8 cellular contexts compared by ENCODE assay signal in the genomic region with DNA sequence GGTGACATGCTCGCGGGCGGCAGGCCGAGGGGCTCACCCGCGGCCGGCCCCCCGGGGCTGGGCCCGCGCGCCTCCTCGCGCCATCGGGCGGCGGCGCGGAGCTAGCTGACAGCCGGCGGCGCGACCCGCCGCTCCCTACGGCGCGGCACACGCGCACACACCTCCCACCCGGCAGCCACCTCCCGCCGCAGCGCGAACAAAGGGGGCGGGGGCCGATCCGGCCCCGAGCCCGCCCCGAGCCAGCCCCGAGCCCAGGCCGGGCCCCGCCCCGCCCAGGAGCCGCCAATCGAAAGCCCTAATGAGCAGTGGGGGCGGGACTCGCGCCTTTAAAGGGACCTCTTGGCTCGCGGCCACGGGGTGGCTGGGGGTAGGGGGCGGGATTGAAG. TPM values are rescaled to one million over a fixed set of nuclear protein-coding genes. Genes with fewer than 3 reads are reported as not detected.
DNase-seq lines count a peak whose midpoint lies in the region; ATAC-seq and TF ChIP-seq lines count a peak whose summit lies in the region.

KIF21B (minus strand) TSS at position 198 of the 386 bp plus-strand sequence. CDS start 331 bp downstream, outside the sequence.

- H3K27me3 ChIP-seq in RWPE2 (ENCODE audit: insufficient read depth, poor library complexity, severe bottlenecking): no peaks in the 10 kb centered on the region
- no peaks in the 10 kb centered on the region for H3K27me3 ChIP-seq in thymus (ENCODE audit: control insufficient read depth, insufficient read depth)

- DNase-seq in DMS153 (lab: John Stamatoyannopoulos, UW): peak; percentile 71
- DNase-seq in RWPE2 (ENCODE audit: low spot score): no peak
- peak; percentile 89 for DNase-seq in activated effector memory CD4-positive, alpha-beta T cell treated with Interleukin-2 at 50 U/mL for 16 hours
- DNase-seq in germinal center (ENCODE audit: low spot score): peak; percentile 97
- peak; percentile 52 for DNase-seq in omental fat pad (ENCODE audit: low spot score)

- H3K4me1 ChIP-seq in RWPE2 (ENCODE audit: insufficient read depth, poor library complexity, severe bottlenecking) (peaks cover 14% of the 10 kb centered on the region), thymus (ENCODE audit: control insufficient read depth, insufficient read depth, low read length) (peaks cover 36% of the 10 kb centered on the region)

- no peak for TF ChIP-seq EP300 in Ishikawa (IDR thresholded peaks at IDR 0.05; ENCODE audit: borderline replicate concordance)

- no peak within 1 kb of the TSS for H3K27ac ChIP-seq in RWPE2 (ENCODE audit: poor library complexity, severe bottlenecking)
- peak within 1 kb of the TSS; percentile 96 for H3K27ac ChIP-seq in thymus (ENCODE audit: low read depth)

- TF ChIP-seq CTCF in RWPE2 (IDR thresholded peaks at IDR 0.05; ENCODE audit: poor library complexity, severe bottlenecking): no peak
- no peak for TF ChIP-seq CTCF in omental fat pad (IDR thresholded peaks at IDR 0.05)

- H3K9me3 ChIP-seq in RWPE2 (ENCODE audit: severe bottlenecking) (no peaks in the 10 kb centered on the region), thymus (ENCODE audit: control insufficient read depth) (no peaks in the 10 kb centered on the region)

- under 1% methylated on average over 53 of the region's 53 CpGs for WGBS in thymus

- no peak for TF ChIP-seq RAD21 in Ishikawa (IDR thresholded peaks at IDR 0.05; ENCODE audit: low read depth)

- ATAC-seq in GM21526 (IDR thresholded peaks at IDR 0.05; ENCODE audit: low FRiP score, unreplicated experiment): peak; percentile 48
- peak; percentile 83 for ATAC-seq in RWPE2 (ENCODE audit: low read depth)
- ATAC-seq in omental fat pad (ENCODE audit: low FRiP score): peak; percentile 75

- H3K4me3 ChIP-seq in RWPE2 (ENCODE audit: severe bottlenecking) (peak within 1 kb of the TSS; percentile 44), thymus (ENCODE audit: low read length) (peak within 1 kb of the TSS; percentile 81)

- H3K36me3 ChIP-seq in RWPE2 (ENCODE audit: low read depth) (no peaks in the 10 kb centered on the region), thymus (ENCODE audit: control insufficient read depth, insufficient read depth) (no peaks in the 10 kb centered on the region)

TF ChIP-seq in Ishikawa, 13 proteins besides CTCF, POLR2A, EP300 and RAD21:
- peak; percentile 34; the same call in 1 of the 2 replicates for TF ChIP-seq MAX (IDR thresholded peaks at IDR 0.05)
- no peak for TF ChIP-seq EGR1 (IDR thresholded peaks at IDR 0.05)

RNA-seq across cellular contexts. Expression of gene KIF21B, which starts in this region (rescaled TPM):
- total RNA-seq in omental fat pad: 1 to 10 TPM in 3 of 4 donors, under 1 TPM in 1; 0.93 to 6.1 (median 3.7) TPM
- polyA plus RNA-seq in thymus: 7.3 TPM
